21 cellular contexts compared by ENCODE assay signal in the genomic region with DNA sequence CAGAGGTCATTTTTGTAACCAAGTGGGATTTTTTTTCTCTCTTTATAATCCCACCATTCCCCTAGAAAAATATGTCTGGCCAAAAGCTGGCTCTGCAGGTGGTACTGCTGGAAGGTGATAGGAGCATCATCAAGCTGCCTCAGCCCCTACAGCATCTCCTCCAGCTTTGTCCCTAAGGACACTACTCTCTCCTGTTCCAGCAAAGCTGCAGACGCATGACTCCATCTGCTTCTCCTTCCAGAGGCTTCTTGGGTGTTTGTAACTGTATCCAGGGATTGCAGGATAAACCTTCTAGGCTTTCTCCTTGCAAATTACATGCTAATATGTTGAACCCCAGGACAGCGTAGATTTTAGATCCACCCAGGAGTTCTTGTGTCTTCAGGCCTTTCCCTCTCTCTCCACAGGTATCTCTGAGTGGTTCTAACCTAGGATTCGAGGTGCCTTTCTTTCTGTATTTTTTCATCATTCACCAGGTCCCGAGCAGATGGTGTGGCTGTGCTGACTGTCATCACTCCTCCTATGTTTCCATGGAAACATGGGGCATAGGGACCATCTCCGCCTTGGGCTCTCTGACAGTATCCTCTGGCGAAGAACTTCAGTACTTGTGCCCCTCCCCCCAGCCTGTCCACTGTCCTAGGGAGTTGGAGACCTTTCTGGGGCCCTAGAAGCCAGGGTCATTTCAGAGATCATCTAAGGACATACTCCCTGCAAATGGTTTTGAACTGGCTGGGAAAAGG. TPM values are rescaled to one million over a fixed set of nuclear protein-coding genes. Genes with fewer than 3 reads are reported as not detected.
A peak's percentile ranks its signal among the peaks of the same experiment; 100 is the strongest.
DNase-seq lines count a peak whose midpoint lies in the region; ATAC-seq and TF ChIP-seq lines count a peak whose summit lies in the region.
"Had no signal": no experiment of that assay in that cellular context is flagged by ENCODE, and none has a peak within 500 bp of the region (broad histone marks: within the 10 kb centered on the region; RNA-seq: fewer than 3 reads in every experiment).

No MANE protein-coding gene starts in this region.

- peaks cover 73% of the 10 kb centered on the region for H3K4me1 Mint-ChIP-seq in activated B cell treated with CpG ODN at 0.5 μM for 24 hours

- no peak for TF ChIP-seq CTCF in SK-N-SH (IDR thresholded peaks at IDR 0.05)
- TF ChIP-seq CTCF in activated B cell treated with CpG ODN at 0.5 μM for 24 hours (IDR thresholded peaks at IDR 0.05): no peak
- no peak for TF ChIP-seq CTCF in body of pancreas (IDR thresholded peaks at IDR 0.05)

- POLR2A ChIA-PET in SK-N-SH (lab: Yijun Ruan, JAX): interaction anchor here (0.5 kb wide), 1 partner anchor 52 kb away, joined by 3 read pairs; no protein-coding TSS in a partner anchor
- POLR2A ChIA-PET in activated B cell treated with CpG ODN at 0.5 μM for 24 hours (lab: Charles Lee): interaction anchor here (1.2 to 10.9 kb wide), 2 partner anchors 33 to 127 kb away, joined by 7 to 149 read pairs; partner anchors contain the start of gene AFF3

- WGBS in SK-N-SH (ENCODE audit: low lambda C conversion rate): 48% methylated on average over 6 of the region's 6 CpGs
- WGBS in mesodermal cell (ENCODE audit: insufficient coverage in 2 of 2), 2 experiments: 86% methylated on average over 3 to 6 of the region's 6 CpGs
- 68 to 76% methylated on average over 6 of the region's 6 CpGs for WGBS in body of pancreas, 2 donors

- H3K27me3 ChIP-seq in SK-N-SH (ENCODE audit: insufficient read depth): peaks cover 16% of the 10 kb centered on the region; the same call in 1 of the 2 replicates
- H3K27me3 ChIP-seq in body of pancreas: peaks cover 0 to 8% of the 10 kb centered on the region in 2 donors
- H3K27me3 ChIP-seq: brain microvascular endothelial cell had no signal

- DNase-seq in SK-N-SH: peak; percentile 32
- DNase-seq in activated B cell treated with CpG ODN at 0.5 μM for 24 hours: no peak
- no peak for DNase-seq in body of pancreas
- DNase-seq: activated CD4-positive, alpha-beta T cell treated with anti-CD3 and anti-CD28 coated beads for 36 hours; activated CD8-positive, alpha-beta memory T cell treated with anti-CD3 and anti-CD28 coated beads, Interleukin-2, amount 10 ng/mL, durations not matched to agents 7 days and 5 days; activated naive CD8-positive, alpha-beta T cell treated with anti-CD3 and anti-CD28 coated beads for 36 hours; brain microvascular endothelial cell; CD4-positive, CD25-positive, alpha-beta regulatory T cell; DMS79; GOT3; immature natural killer cell; mucosa of descending colon; NCI-H1048; NCI-H2081 treated with DMSO at 0.1 percent for 48 hours; NCI-H774 had no signal

- H3K4me1 ChIP-seq in SK-N-SH (ENCODE audit: control insufficient read depth in 1 of 2, insufficient read depth in 2 of 2, low read depth in 1 of 2, low read length in 1 of 2) (peaks cover 0 to 17% of the 10 kb centered on the region in 2 experiments; a peak in 2 of 4 replicates), mesodermal cell (ENCODE audit: control insufficient read depth, insufficient read depth, low read length, poor library complexity, severe bottlenecking) (peaks cover 12% of the 10 kb centered on the region), body of pancreas (peaks cover 5% of the 10 kb centered on the region)

- no peak for TF ChIP-seq EP300 in SK-N-SH (IDR thresholded peaks at IDR 0.05; ENCODE audit: borderline replicate concordance in 1 of 2, low read depth in 1 of 2, low read length in 1 of 2)

- CTCF ChIA-PET in SK-N-SH (lab: Yijun Ruan, JAX): interaction anchor here (1.0 to 2.0 kb wide), 3 partner anchors 12 to 183 kb away, joined by 3 to 6 read pairs (median 5); no protein-coding TSS in a partner anchor
- CTCF ChIA-PET in activated B cell treated with CpG ODN at 0.5 μM for 24 hours (lab: Charles Lee): interaction anchor here (1.0 kb wide), 1 partner anchor 133 kb away, joined by 3 read pairs; no protein-coding TSS in a partner anchor

- H3K36me3 ChIP-seq in SK-N-SH (replicated peaks in 1 of 2; ENCODE audit: control insufficient read depth in 1 of 2, insufficient read depth in 2 of 2, low read length in 1 of 2) (no peaks in the 10 kb centered on the region), mesodermal cell (ENCODE audit: control insufficient read depth, insufficient read depth, low read length) (no peaks in the 10 kb centered on the region), body of pancreas (replicated peaks in 1 of 2; ENCODE audit: insufficient read depth in 1 of 2, low read depth in 2 of 2) (no peaks in the 10 kb centered on the region)
- H3K36me3 ChIP-seq: brain microvascular endothelial cell had no signal

- TF ChIP-seq POLR2A in body of pancreas (IDR thresholded peaks at IDR 0.05): no peak

- ATAC-seq in SK-N-SH treated with all-trans-retinoic acid at 6 μM for 48 hours (no peak), activated B cell treated with CpG ODN at 0.5 μM for 24 hours (ENCODE audit: low read depth) (no peak), body of pancreas (no peak), GM21515 (IDR thresholded peaks at IDR 0.05; ENCODE audit: unreplicated experiment) (no peak), HG02870 (IDR thresholded peaks at IDR 0.05; ENCODE audit: unreplicated experiment) (no peak), HG02571 (IDR thresholded peaks at IDR 0.05; ENCODE audit: unreplicated experiment) (no peak)
- ATAC-seq: activated CD4-positive, alpha-beta T cell treated with anti-CD3 and anti-CD28 coated beads for 36 hours; activated CD8-positive, alpha-beta memory T cell treated with anti-CD3 and anti-CD28 coated beads, Interleukin-2, amount 10 ng/mL, durations not matched to agents 7 days and 5 days; mucosa of descending colon; Right ventricle myocardium inferior had no signal

- H3K27me3 Mint-ChIP-seq in activated B cell treated with CpG ODN at 0.5 μM for 24 hours: no peaks in the 10 kb centered on the region

- intact Hi-C loops in activated B cell treated with CpG ODN at 0.5 μM for 24 hours (cut with micrococcal nuclease) (no loop called here), body of pancreas (cut with DNase I) (no loop called here)

- no peak overlapping the region for H2AFZ ChIP-seq in SK-N-SH (ENCODE audit: low read depth)

- no peak overlapping the region for H3K9ac ChIP-seq in SK-N-SH

- H3K27ac Mint-ChIP-seq in activated B cell treated with CpG ODN at 0.5 μM for 24 hours: peak overlapping the region; percentile 50
- H3K27ac Mint-ChIP-seq: activated CD4-positive, alpha-beta T cell treated with anti-CD3 and anti-CD28 coated beads for 36 hours; activated CD8-positive, alpha-beta memory T cell treated with anti-CD3 and anti-CD28 coated beads, Interleukin-2, amount 10 ng/mL, durations not matched to agents 7 days and 5 days; activated naive CD8-positive, alpha-beta T cell treated with anti-CD3 and anti-CD28 coated beads for 36 hours; immature natural killer cell had no signal

- H3K9me3 ChIP-seq in SK-N-SH (no peaks in the 10 kb centered on the region), mesodermal cell (ENCODE audit: control insufficient read depth, low read length) (no peaks in the 10 kb centered on the region), body of pancreas (no peaks in the 10 kb centered on the region)
- H3K9me3 ChIP-seq: mucosa of descending colon had no signal

- no peaks in the 10 kb centered on the region for H4K20me1 ChIP-seq in SK-N-SH (ENCODE audit: insufficient read depth)

- no peaks in the 10 kb centered on the region for H3F3A ChIP-seq in SK-N-SH (replicated peaks; ENCODE audit: insufficient read depth)

- H3K4me3 ChIP-seq in SK-N-SH (ENCODE audit: low read depth in 2 of 2, low read length in 1 of 2) (no peak overlapping the region), mesodermal cell (ENCODE audit: extremely low read depth, insufficient read depth, low read length, poor library complexity, severe bottlenecking) (no peak overlapping the region), body of pancreas (no peak overlapping the region)
- H3K4me3 ChIP-seq: mucosa of descending colon had no signal

- H3K36me3 Mint-ChIP-seq in activated B cell treated with CpG ODN at 0.5 μM for 24 hours (ENCODE audit: low read depth): peaks cover 54% of the 10 kb centered on the region
- H3K36me3 Mint-ChIP-seq: activated CD8-positive, alpha-beta memory T cell treated with anti-CD3 and anti-CD28 coated beads, Interleukin-2, amount 10 ng/mL, durations not matched to agents 7 days and 5 days; activated naive CD8-positive, alpha-beta T cell treated with anti-CD3 and anti-CD28 coated beads for 36 hours; CD4-positive, CD25-positive, alpha-beta regulatory T cell; immature natural killer cell had no signal

- H3K9me2 ChIP-seq in SK-N-SH: no peaks in the 10 kb centered on the region

- H3K9me3 Mint-ChIP-seq in activated B cell treated with CpG ODN at 0.5 μM for 24 hours: no peaks in the 10 kb centered on the region
- H3K9me3 Mint-ChIP-seq: activated naive CD8-positive, alpha-beta T cell treated with anti-CD3 and anti-CD28 coated beads for 36 hours; CD4-positive, CD25-positive, alpha-beta regulatory T cell had no signal

- no peak overlapping the region for H3K4me2 ChIP-seq in SK-N-SH

- H3K27ac ChIP-seq in SK-N-SH (ENCODE audit: low read depth in 2 of 2, low read length in 1 of 2) (no peak overlapping the region; a peak in 1 of 4 replicates), mesodermal cell (ENCODE audit: low read depth, low read length, severe bottlenecking) (peak overlapping the region; percentile 23), body of pancreas (no peak overlapping the region)
- H3K27ac ChIP-seq: brain microvascular endothelial cell had no signal

- no peak overlapping the region for H3K4me3 Mint-ChIP-seq in activated B cell treated with CpG ODN at 0.5 μM for 24 hours
- H3K4me3 Mint-ChIP-seq: activated CD4-positive, alpha-beta T cell treated with anti-CD3 and anti-CD28 coated beads for 36 hours; activated CD8-positive, alpha-beta memory T cell treated with anti-CD3 and anti-CD28 coated beads, Interleukin-2, amount 10 ng/mL, durations not matched to agents 7 days and 5 days; activated naive CD8-positive, alpha-beta T cell treated with anti-CD3 and anti-CD28 coated beads for 36 hours; immature natural killer cell had no signal

- no peaks in the 10 kb centered on the region for H3K79me2 ChIP-seq in SK-N-SH (ENCODE audit: insufficient read depth)

- no peak for TF ChIP-seq RAD21 in SK-N-SH (IDR thresholded peaks at IDR 0.05; ENCODE audit: low read length)

TF ChIP-seq in SK-N-SH treated with all-trans-retinoic acid at 6 μM for 48 hours, 23 proteins besides CTCF, POLR2A, EP300 and RAD21 (continues in another document):
- TF ChIP-seq ISL1 (CRISPR knock-in tag; IDR thresholded peaks at IDR 0.05): no peak

RNA-seq across cellular contexts. Expression of gene AFF3, which starts 34.3 kb away (rescaled TPM):
- 0.24 and 0.36 TPM in 2 replicates for polyA plus RNA-seq in SK-N-SH (2012; rRNA removed)
- 0.22 and 0.59 TPM in 2 replicates for polyA plus RNA-seq in SK-N-SH (2012; cell fraction: cytosol; rRNA removed)
- 0.62 and 1.0 TPM in 2 replicates for polyA plus RNA-seq in SK-N-SH (2012; cell fraction: nucleus; rRNA removed)
- total RNA-seq in activated B cell treated with CpG ODN at 0.5 μM for 24 hours: 228 and 271 TPM in 2 replicates
- polyA plus RNA-seq in mesodermal cell (2013, experiment 1 of 2): 12.8 TPM
- polyA plus RNA-seq in mesodermal cell (2013, experiment 2 of 2): 6.5 TPM
- under 1 TPM; 0.52 to 0.99 TPM for total RNA-seq in body of pancreas

Comparison
In these comparisons a context has a peak if more than half of its experiments do, and no peak if none do; other contexts are left out.
1. RNA of gene AFF3, which starts 34.3 kb away (total RNA-seq): 228 to 271 TPM in activated B cell treated with CpG ODN at 0.5 μM for 24 hours; 0.52 to 0.99 TPM in body of pancreas; every median in the first group is over 100 times any median in the second.